Comparison of ENCODE assay signal across 21 cellular contexts in genomic region chr11:61090521-61090920, GRCh38. TPM values are rescaled to one million over a fixed set of nuclear protein-coding genes. Genes with fewer than 3 reads are reported as not detected.
DNase-seq lines count a peak whose midpoint lies in the region; ATAC-seq, FAIRE-seq and TF ChIP-seq lines count a peak whose summit lies in the region.
"Had no signal": no experiment of that assay in that cellular context is flagged by ENCODE, and none has a peak within 500 bp of the region (broad histone marks: within the 10 kb centered on the region; RNA-seq: fewer than 3 reads in every experiment).

No MANE protein-coding gene starts in this region.

- peaks cover 47% of the 10 kb centered on the region for H3K4me1 Mint-ChIP-seq in activated naive CD4-positive, alpha-beta T cell treated with anti-CD3 and anti-CD28 coated beads, Interleukin-2, amount 50 U/mL, for 24 hours
- H3K4me1 Mint-ChIP-seq in activated CD4-positive, alpha-beta memory T cell treated with anti-CD3 and anti-CD28 coated beads for 36 hours (ENCODE audit: low read depth) = peaks cover 69% of the 10 kb centered on the region
- peaks cover 55 to 74% of the 10 kb centered on the region in 2 donors for H3K4me1 Mint-ChIP-seq in stimulated activated naive B cell treated with anti-CD40 and anti-IgM and Interleukin-4, amounts not matched to agents 10 μg/mL and 1 μg/mL and 100 μg/mL, for 72 hours
- H3K4me1 Mint-ChIP-seq in osteocyte (ENCODE audit: unreplicated experiment) = no peaks in the 10 kb centered on the region
- H3K4me1 Mint-ChIP-seq: mesothelial cell of epicardium had no signal

- CTCF ChIA-PET in activated CD4-positive, alpha-beta memory T cell treated with anti-CD3 and anti-CD28 coated beads for 36 hours (lab: Charles Lee) = interaction anchor here (0.7 to 2.8 kb wide), 5 partner anchors 9 to 116 kb away, joined by 3 to 18 read pairs (median 6); no protein-coding TSS in a partner anchor
- CTCF ChIA-PET in K562 (lab: Yijun Ruan, JAX; ENCODE audit: low intra/inter-chr PET ratio) = no interaction called here

- no peak overlapping the region for H3K4me3 ChIP-seq in K562
- H3K4me3 ChIP-seq in lower lobe of right lung = no peak overlapping the region
- H3K4me3 ChIP-seq: ascending aorta, GM23248, hepatocyte, sigmoid colon, vagina had no signal

- no peaks in the 10 kb centered on the region for H3K27me3 Mint-ChIP-seq in activated naive CD4-positive, alpha-beta T cell treated with anti-CD3 and anti-CD28 coated beads, Interleukin-2, amount 50 U/mL, for 24 hours
- H3K27me3 Mint-ChIP-seq in activated CD4-positive, alpha-beta memory T cell treated with anti-CD3 and anti-CD28 coated beads for 36 hours = no peaks in the 10 kb centered on the region
- no peaks in the 10 kb centered on the region for H3K27me3 Mint-ChIP-seq in stimulated activated naive B cell treated with anti-CD40 and anti-IgM and Interleukin-4, amounts not matched to agents 10 μg/mL and 1 μg/mL and 100 μg/mL, for 72 hours
- peaks cover 19% of the 10 kb centered on the region for H3K27me3 Mint-ChIP-seq in osteocyte (ENCODE audit: unreplicated experiment)
- H3K27me3 Mint-ChIP-seq: IgD-negative memory B cell had no signal

- BruUV-seq in K562 (replicated peaks; lab: Mats Ljungman, UMichigan) = no TSS peak

- peak overlapping the region; percentile 89 for H3K4me3 Mint-ChIP-seq in activated naive CD4-positive, alpha-beta T cell treated with anti-CD3 and anti-CD28 coated beads, Interleukin-2, amount 50 U/mL, for 24 hours
- peak overlapping the region; percentile 96 for H3K4me3 Mint-ChIP-seq in activated CD4-positive, alpha-beta memory T cell treated with anti-CD3 and anti-CD28 coated beads for 36 hours
- H3K4me3 Mint-ChIP-seq in stimulated activated naive B cell treated with anti-CD40 and anti-IgM and Interleukin-4, amounts not matched to agents 10 μg/mL and 1 μg/mL and 100 μg/mL, for 72 hours = peak overlapping the region; percentile 91 to 92
- no peak overlapping the region for H3K4me3 Mint-ChIP-seq in osteocyte (ENCODE audit: unreplicated experiment)
- H3K4me3 Mint-ChIP-seq: mesothelial cell of epicardium had no signal

- H3K79me2 ChIP-seq in K562 (ENCODE audit: control insufficient read depth, insufficient read depth, low read length) = no peaks in the 10 kb centered on the region
- H3K79me2 ChIP-seq: hepatocyte had no signal

- 33% methylated on average over 12 of the region's 12 CpGs for WGBS in K562 (ENCODE audit: insufficient coverage, low coverage, missing lambda C conversion rate)

- POLR2A ChIA-PET in activated CD4-positive, alpha-beta memory T cell treated with anti-CD3 and anti-CD28 coated beads for 36 hours (lab: Charles Lee) = interaction anchor here (0.6 to 7.4 kb wide), 14 partner anchors 12 to 104 kb away, joined by 3 to 157 read pairs (median 28); partner anchors contain the start of gene CD5
- POLR2A ChIA-PET in K562 (lab: Yijun Ruan, JAX) = interaction anchor here (0.5 kb wide), 1 partner anchor 697 kb away, joined by 3 read pairs; no protein-coding TSS in a partner anchor

- no peak overlapping the region for H2AFZ ChIP-seq in K562 (ENCODE audit: low read depth, low read length)
- H2AFZ ChIP-seq: GM23248, hepatocyte had no signal

- no peaks in the 10 kb centered on the region; the same call in 1 of the 2 replicates for H4K20me1 ChIP-seq in K562 (replicated peaks; ENCODE audit: control insufficient read depth, insufficient read depth, low read length)

- H3K9me1 ChIP-seq in K562 (ENCODE audit: control insufficient read depth, insufficient read depth, low read length) = no peaks in the 10 kb centered on the region

- no peak for TF ChIP-seq POLR2A in K562 (conservative IDR thresholded peaks at IDR 0.05)

- H3K36me3 ChIP-seq in K562 (ENCODE audit: control insufficient read depth, insufficient read depth, low read length) (no peaks in the 10 kb centered on the region), lower lobe of right lung (no peaks in the 10 kb centered on the region)
- H3K36me3 ChIP-seq: ascending aorta, sigmoid colon, vagina had no signal

- peak overlapping the region; percentile 96 for H3K27ac Mint-ChIP-seq in activated naive CD4-positive, alpha-beta T cell treated with anti-CD3 and anti-CD28 coated beads, Interleukin-2, amount 50 U/mL, for 24 hours
- H3K27ac Mint-ChIP-seq in activated CD4-positive, alpha-beta memory T cell treated with anti-CD3 and anti-CD28 coated beads for 36 hours = peak overlapping the region; percentile 99
- H3K27ac Mint-ChIP-seq in stimulated activated naive B cell treated with anti-CD40 and anti-IgM and Interleukin-4, amounts not matched to agents 10 μg/mL and 1 μg/mL and 100 μg/mL, for 72 hours = peak overlapping the region; percentile 99
- no peak overlapping the region for H3K27ac Mint-ChIP-seq in osteocyte (ENCODE audit: unreplicated experiment)
- H3K27ac Mint-ChIP-seq: mesothelial cell of epicardium had no signal

- ATAC-seq in K562 (peak; percentile 29), lower lobe of right lung (no peak)
- no peak for ATAC-seq in stimulated activated naive B cell treated with anti-CD40 and anti-IgM and Interleukin-4, amounts not matched to agents 10 μg/mL and 1 μg/mL and 100 μg/mL, for 72 hours (replicated peaks)

- no peak overlapping the region for H3K4me2 ChIP-seq in K562 (ENCODE audit: insufficient read depth, low read length)
- H3K4me2 ChIP-seq: hepatocyte had no signal

- H3K27me3 ChIP-seq in K562 (ENCODE audit: control insufficient read depth in 2 of 2, insufficient read depth in 2 of 2, low read length in 2 of 2) = no peaks in the 10 kb centered on the region
- no peaks in the 10 kb centered on the region for H3K27me3 ChIP-seq in lower lobe of right lung (ENCODE audit: low read depth)
- H3K27me3 ChIP-seq: ascending aorta, hepatocyte, sigmoid colon, vagina had no signal

- no peaks in the 10 kb centered on the region; the same call in 1 of the 2 replicates for H3K9me3 ChIP-seq in K562 (replicated peaks; ENCODE audit: control insufficient read depth, insufficient read depth, low read depth, low read length)
- H3K9me3 ChIP-seq in lower lobe of right lung = no peaks in the 10 kb centered on the region
- H3K9me3 ChIP-seq: ascending aorta, sigmoid colon, vagina had no signal

- no peak overlapping the region for H3K9ac ChIP-seq in K562 (ENCODE audit: insufficient read depth in 1 of 2, low read depth in 2 of 2, low read length in 2 of 2)
- H3K9ac ChIP-seq: GM23248 had no signal

- peaks cover 3% of the 10 kb centered on the region for H3K36me3 Mint-ChIP-seq in activated naive CD4-positive, alpha-beta T cell treated with anti-CD3 and anti-CD28 coated beads, Interleukin-2, amount 50 U/mL, for 24 hours
- peaks cover 42% of the 10 kb centered on the region for H3K36me3 Mint-ChIP-seq in activated CD4-positive, alpha-beta memory T cell treated with anti-CD3 and anti-CD28 coated beads for 36 hours
- H3K36me3 Mint-ChIP-seq in stimulated activated naive B cell treated with anti-CD40 and anti-IgM and Interleukin-4, amounts not matched to agents 10 μg/mL and 1 μg/mL and 100 μg/mL, for 72 hours = peaks cover 12 to 45% of the 10 kb centered on the region in 2 donors
- H3K36me3 Mint-ChIP-seq in osteocyte (ENCODE audit: unreplicated experiment) = no peaks in the 10 kb centered on the region

- peaks cover 5 to 13% of the 10 kb centered on the region in 2 experiments; a peak in 4 of 5 replicates for H3K4me1 ChIP-seq in K562 (replicated peaks in 1 of 2; ENCODE audit: control insufficient read depth in 2 of 2, insufficient read depth in 2 of 2, low read length in 2 of 2)
- peaks cover 10% of the 10 kb centered on the region for H3K4me1 ChIP-seq in lower lobe of right lung
- H3K4me1 ChIP-seq: ascending aorta, sigmoid colon, vagina had no signal

- in situ Hi-C loops in K562 (cut with MboI) = no loop called here

- no peak for TF ChIP-seq CTCF in K562 (IDR thresholded peaks at IDR 0.05 in 2 of 3, conservative IDR thresholded peaks at IDR 0.05 in 1 of 3; ENCODE audit: insufficient read depth in 2 of 3, low read depth in 1 of 3, low read length in 3 of 3)
- TF ChIP-seq CTCF in osteocyte (IDR thresholded peaks at IDR 0.05) = no peak
- TF ChIP-seq CTCF in lower lobe of right lung (IDR thresholded peaks at IDR 0.05) = no peak

- no peak for FAIRE-seq in K562 (lab: Jason Lieb, UNC)

- no peaks in the 10 kb centered on the region for H3K9me3 Mint-ChIP-seq in activated naive CD4-positive, alpha-beta T cell treated with anti-CD3 and anti-CD28 coated beads, Interleukin-2, amount 50 U/mL, for 24 hours
- H3K9me3 Mint-ChIP-seq in activated CD4-positive, alpha-beta memory T cell treated with anti-CD3 and anti-CD28 coated beads for 36 hours = no peaks in the 10 kb centered on the region
- H3K9me3 Mint-ChIP-seq in stimulated activated naive B cell treated with anti-CD40 and anti-IgM and Interleukin-4, amounts not matched to agents 10 μg/mL and 1 μg/mL and 100 μg/mL, for 72 hours = peaks cover 4 to 6% of the 10 kb centered on the region in 2 donors
- no peaks in the 10 kb centered on the region for H3K9me3 Mint-ChIP-seq in osteocyte (ENCODE audit: unreplicated experiment)

- DNase-seq in activated naive CD4-positive, alpha-beta T cell treated with anti-CD3 and anti-CD28 coated beads, Interleukin-2, amount 50 U/mL, for 16 hours = no peak
- DNase-seq in activated CD4-positive, alpha-beta memory T cell treated with anti-CD3 and anti-CD28 coated beads for 36 hours = no peak
- no peak for DNase-seq in K562 (ENCODE audit: extremely low read depth in 1 of 4, low spot score in 3 of 4)
- no peak for DNase-seq in stimulated activated naive B cell treated with anti-CD40 and anti-IgM and Interleukin-4, amounts not matched to agents 10 μg/mL and 1 μg/mL and 100 μg/mL, for 72 hours
- DNase-seq in osteocyte (ENCODE audit: extremely low spot score, unreplicated experiment) = no peak
- DNase-seq in GM19240 (ENCODE audit: insufficient read length, low spot score) = no peak
- DNase-seq in lower lobe of right lung = no peak
- DNase-seq: GM23248, MV-4-11, NCI-H2029, NCI-H446 treated with DMSO at 0.1 percent for 48 hours, occipital lobe, sigmoid colon, substantia nigra had no signal

- TF ChIP-seq EP300 in K562 (IDR thresholded peaks at IDR 0.05; ENCODE audit: low read length) = no peak

- no peak for TF ChIP-seq RAD21 in K562 (CRISPR knock-in tag; conservative IDR thresholded peaks at IDR 0.05 in 1 of 2, IDR thresholded peaks at IDR 0.05 in 1 of 2)

- no peak overlapping the region for H3K27ac ChIP-seq in K562 (ENCODE audit: extremely low read depth, low read depth, low read length)
- H3K27ac ChIP-seq in lower lobe of right lung = no peak overlapping the region
- H3K27ac ChIP-seq: ascending aorta, GM23248, hepatocyte, sigmoid colon, vagina had no signal

- intact Hi-C loops in activated CD4-positive, alpha-beta memory T cell treated with anti-CD3 and anti-CD28 coated beads for 36 hours (cut with micrococcal nuclease) = no loop called here
- intact Hi-C loops in K562 (cut with micrococcal nuclease) (no loop called here), lower lobe of right lung (cut with DNase I) (no loop called here)

RNA-seq across cellular contexts. Expression of gene CD5, which starts 11.8 kb away (rescaled TPM):
- 100 to 1,000 TPM; 302 to 306 TPM for total RNA-seq in activated CD4-positive, alpha-beta memory T cell treated with anti-CD3 and anti-CD28 coated beads for 36 hours
- total RNA-seq in K562 (2011; cell fraction: chromatin; rRNA removed; ENCODE audit: low replicate concordance) = not detected in 2 replicates
- total RNA-seq in K562 (2011; cell fraction: nucleolus; rRNA removed) = not detected in 2 replicates
- not detected in 2 replicates for total RNA-seq in K562 (2011; cell fraction: nucleoplasm; rRNA removed)
- total RNA-seq in K562 (2014; rRNA removed) (not detected in 2 replicates), K562 (2014; rRNA removed; fragmentation: Illumina TruSeq; extraction: Trizol) (not detected in 2 replicates), K562 (2015; rRNA removed; fragmentation: Illumina TruSeq; extraction: Trizol) (not detected in 2 replicates), K562 (2021) (0.35 and 0.40 TPM in 2 replicates), osteocyte (not detected in 2 replicates), lower lobe of right lung (3.5 TPM)
- polyA plus RNA-seq in K562 (2011; rRNA removed) (not detected in 2 replicates), K562 (2014; fragmentation: Illumina TruSeq; extraction: Trizol) (not detected in 2 replicates), K562 (2014; fragmentation: Nextera tagmentation; extraction: Ambion mirVana) (not detected), K562 (2014; rRNA removed) (not detected in 2 replicates)
- not detected in 2 replicates for polyA plus RNA-seq in K562 (2011; cell fraction: cytosol; rRNA removed)
- not detected in 2 replicates for polyA plus RNA-seq in K562 (2011; cell fraction: nucleus; rRNA removed)
- polyA plus RNA-seq in K562 (2012) = 0.05 and 0.08 TPM in 2 replicates
- not detected in 2 replicates for polyA minus RNA-seq in K562 (2011; rRNA and poly(A)+ RNA removed)
- polyA minus RNA-seq in K562 (2011; cell fraction: cytosol; rRNA and poly(A)+ RNA removed) = not detected in 2 replicates
- polyA minus RNA-seq in K562 (2011; cell fraction: nucleus; rRNA and poly(A)+ RNA removed) = not detected in 2 replicates
- total RNA-seq: GM23248, hepatocyte, kidney epithelial cell, mesothelial cell of epicardium, occipital lobe had no signal
- polyA plus RNA-seq: GM23248 had no signal

Comparison
In these comparisons a context has a peak if more than half of its experiments do, and no peak if none do; other contexts are left out.
1. RNA of gene CD5, which starts 11.8 kb away (total RNA-seq): 302 to 306 TPM in activated CD4-positive, alpha-beta memory T cell treated with anti-CD3 and anti-CD28 coated beads for 36 hours; 3.5 TPM in lower lobe of right lung (single experiment), 0.35 to 0.40 TPM in K562 and not detected in osteocyte; every median in the first group is over 10 times any median in the second.